In the genomic region with DNA sequence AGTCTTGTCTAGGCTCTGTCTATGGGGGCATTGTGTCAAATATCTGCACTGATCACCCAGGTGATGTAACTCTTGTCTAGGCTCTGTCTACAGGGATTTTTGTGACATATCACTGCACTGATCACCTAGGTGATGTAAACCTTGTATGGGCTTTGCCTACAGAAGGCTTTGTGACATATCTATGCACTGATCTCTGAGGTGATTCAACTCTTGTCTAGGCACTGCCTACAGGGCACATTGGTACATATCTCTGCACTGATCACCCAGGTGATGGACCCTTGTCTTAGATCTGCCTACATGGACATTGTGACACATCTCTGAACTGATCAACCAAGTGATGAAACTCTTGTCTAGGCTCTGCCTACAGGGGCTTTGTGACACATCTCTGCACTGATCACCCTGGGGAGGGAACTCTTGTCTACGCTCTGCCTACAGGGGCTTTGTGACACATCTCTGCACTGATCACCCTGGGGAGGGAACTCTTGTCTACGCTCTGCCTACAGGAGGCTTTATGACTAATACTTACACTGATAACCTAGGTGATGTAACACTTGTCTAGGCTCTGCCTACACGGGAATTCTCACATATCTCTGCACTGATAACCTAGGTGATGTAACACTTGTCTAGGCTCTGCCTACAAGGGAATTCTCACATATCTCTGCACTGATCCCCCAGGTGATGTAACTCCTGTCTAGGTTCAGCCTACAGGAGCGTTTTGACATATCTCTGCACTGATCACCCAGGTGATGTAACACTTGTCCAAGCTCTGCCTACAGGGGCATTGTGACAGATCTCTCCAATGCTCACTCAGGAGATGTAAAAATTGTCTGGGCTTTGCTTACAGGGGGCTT, we compare ENCODE assay signal across 7 cellular contexts. TPM values are rescaled to one million over a fixed set of nuclear protein-coding genes. Genes with fewer than 3 reads are reported as not detected.
A peak's percentile ranks its signal among the peaks of the same experiment; 100 is the strongest.
DNase-seq lines count a peak whose midpoint lies in the region; ATAC-seq, FAIRE-seq and TF ChIP-seq lines count a peak whose summit lies in the region.
"Not testable (repeated sequence)": the region's sequence is repeated elsewhere in the genome, so short reads cannot be mapped to it uniquely, and the experiment has no call there.

No MANE protein-coding gene starts in this region.

- not testable (repeated sequence) for H3K27ac ChIP-seq in GM12878 (ENCODE audit: control insufficient read depth, insufficient read depth)
- H3K27ac ChIP-seq in naive thymus-derived CD4-positive, alpha-beta T cell (ENCODE audit: low read depth, low read length) = peak overlapping the region; percentile 82

- not testable (repeated sequence) for DNase-seq in Calu3; GM12878 (ENCODE audit: low read depth, low spot score); glutamatergic neuron
- DNase-seq in activated T-cell treated with anti-CD3 and anti-CD28 coated beads, Interleukin-2, amount 50 U/mL, for 24 hours = peak; percentile 60
- DNase-seq in naive thymus-derived CD4-positive, alpha-beta T cell = peak in 2 of 9 donors; percentile 41 to 66
- peak; percentile 57 for DNase-seq in stimulated activated CD4-positive, alpha-beta T cell treated with anti-CD3 and anti-CD28 coated beads, Interleukin-2, amount 100 ng/mL, for 4 hours (ENCODE audit: low read depth)

- H3K4me3 Mint-ChIP-seq in Calu3 (ENCODE audit: low read depth, unreplicated experiment) (peak overlapping the region; percentile 72), glutamatergic neuron (ENCODE audit: unreplicated experiment) (peak overlapping the region; percentile 90)
- not testable (repeated sequence) for H3K4me3 Mint-ChIP-seq in T-helper 1 cell treated with Interleukin-12 subunit alpha and Interleukin-12 subunit beta and Interleukin-4 antibody, amounts not matched to agents 30 μg/mL and 1 μg/mL, for 36 hours
- peak overlapping the region; percentile 70 for H3K4me3 Mint-ChIP-seq in activated T-cell treated with anti-CD3 and anti-CD28 coated beads, Interleukin-2, amount 50 U/mL, for 24 hours
- peak overlapping the region in 9 of 10 donors; percentile 79 to 91 (median 89) for H3K4me3 Mint-ChIP-seq in naive thymus-derived CD4-positive, alpha-beta T cell

- TF ChIP-seq CTCF in Calu3 (IDR thresholded peaks at IDR 0.05; ENCODE audit: unreplicated experiment); GM12878 (IDR thresholded peaks at IDR 0.05 in 2 of 3, conservative IDR thresholded peaks at IDR 0.05 in 1 of 3; ENCODE audit: control insufficient read depth in 2 of 3, extremely low read depth in 1 of 3, insufficient read depth in 1 of 3, low read depth in 3 of 3, low read length in 3 of 3); glutamatergic neuron (IDR thresholded peaks at IDR 0.05; ENCODE audit: partially characterized antibody, unreplicated experiment): not testable (repeated sequence)

- H3K4me1 Mint-ChIP-seq in Calu3 (ENCODE audit: low read depth, unreplicated experiment); glutamatergic neuron (ENCODE audit: low read depth, unreplicated experiment): not testable (repeated sequence)
- H3K4me1 Mint-ChIP-seq in T-helper 1 cell treated with Interleukin-12 subunit alpha and Interleukin-12 subunit beta and Interleukin-4 antibody, amounts not matched to agents 30 μg/mL and 1 μg/mL, for 36 hours (ENCODE audit: low read depth) = peaks cover 11% of the 10 kb centered on the region
- H3K4me1 Mint-ChIP-seq in activated T-cell treated with anti-CD3 and anti-CD28 coated beads, Interleukin-2, amount 50 U/mL, for 24 hours (ENCODE audit: low read depth) = peaks cover 10% of the 10 kb centered on the region
- peaks cover 4 to 14% (median 7%) of the 10 kb centered on the region in 7 donors for H3K4me1 Mint-ChIP-seq in naive thymus-derived CD4-positive, alpha-beta T cell

- FAIRE-seq in GM12878 (lab: Jason Lieb, UNC) = not testable (repeated sequence)

- TF ChIP-seq POLR2A in GM12878 (IDR thresholded peaks at IDR 0.05; ENCODE audit: low read depth, low read length) = not testable (repeated sequence)

- peaks cover 14% of the 10 kb centered on the region for H3K9me3 Mint-ChIP-seq in Calu3 (ENCODE audit: low read depth, unreplicated experiment)
- peaks cover 40% of the 10 kb centered on the region for H3K9me3 Mint-ChIP-seq in T-helper 1 cell treated with Interleukin-12 subunit alpha and Interleukin-12 subunit beta and Interleukin-4 antibody, amounts not matched to agents 30 μg/mL and 1 μg/mL, for 36 hours
- peaks cover 26% of the 10 kb centered on the region for H3K9me3 Mint-ChIP-seq in activated T-cell treated with anti-CD3 and anti-CD28 coated beads, Interleukin-2, amount 50 U/mL, for 24 hours
- H3K9me3 Mint-ChIP-seq in glutamatergic neuron (ENCODE audit: unreplicated experiment) = peaks cover 46% of the 10 kb centered on the region
- H3K9me3 Mint-ChIP-seq in naive thymus-derived CD4-positive, alpha-beta T cell = peaks cover 16 to 38% (median 33%) of the 10 kb centered on the region in 11 donors

- BruUV-seq in Calu3 (replicated peaks; lab: Mats Ljungman, UMichigan); GM12878 (replicated peaks; lab: Mats Ljungman, UMichigan): not testable (repeated sequence)

- not testable (repeated sequence) for H3K9ac ChIP-seq in GM12878 (ENCODE audit: control insufficient read depth, insufficient read depth, low read length)

- not testable (repeated sequence) for H4K20me1 ChIP-seq in GM12878 (ENCODE audit: control insufficient read depth, insufficient read depth)

- H3K9me3 ChIP-seq in GM12878 (replicated peaks; ENCODE audit: control insufficient read depth, insufficient read depth, low read length); naive thymus-derived CD4-positive, alpha-beta T cell (ENCODE audit: control insufficient read depth in 2 of 3, low read length in 3 of 3): not testable (repeated sequence)

- not testable (repeated sequence) for TF ChIP-seq EP300 in GM12878 (IDR thresholded peaks at IDR 0.05; ENCODE audit: borderline replicate concordance in 1 of 2, control insufficient read depth in 1 of 2, low read depth in 2 of 2, low read length in 2 of 2)

- POLR2A ChIA-PET in GM12878 (lab: Charles Lee); naive thymus-derived CD4-positive, alpha-beta T cell (lab: Charles Lee): not testable (repeated sequence)

- in situ Hi-C loops in GM12878 (cut with MboI) = not testable (repeated sequence)

- not testable (repeated sequence) for H2AFZ ChIP-seq in GM12878 (ENCODE audit: control insufficient read depth, low read depth, low read length)

- RAD21 ChIA-PET in GM12878 (lab: Charles Lee; ENCODE audit: unreplicated experiment) = not testable (repeated sequence)

- peak overlapping the region; percentile 82 for H3K27ac Mint-ChIP-seq in Calu3 (ENCODE audit: unreplicated experiment)
- peak overlapping the region; percentile 89 for H3K27ac Mint-ChIP-seq in T-helper 1 cell treated with Interleukin-12 subunit alpha and Interleukin-12 subunit beta and Interleukin-4 antibody, amounts not matched to agents 30 μg/mL and 1 μg/mL, for 36 hours
- peak overlapping the region; percentile 87 for H3K27ac Mint-ChIP-seq in activated T-cell treated with anti-CD3 and anti-CD28 coated beads, Interleukin-2, amount 50 U/mL, for 24 hours
- H3K27ac Mint-ChIP-seq in glutamatergic neuron (ENCODE audit: unreplicated experiment) = not testable (repeated sequence)
- peak overlapping the region in 8 of 9 donors; percentile 85 to 99 (median 91) for H3K27ac Mint-ChIP-seq in naive thymus-derived CD4-positive, alpha-beta T cell

- H3K4me2 ChIP-seq in GM12878 (ENCODE audit: control insufficient read depth, insufficient read depth) = not testable (repeated sequence)

- H3K36me3 ChIP-seq in GM12878 (ENCODE audit: control insufficient read depth in 2 of 2, insufficient read depth in 2 of 2, low read length in 1 of 2); naive thymus-derived CD4-positive, alpha-beta T cell (ENCODE audit: control insufficient read depth in 2 of 3, insufficient read depth in 3 of 3, low read length in 3 of 3): not testable (repeated sequence)

- not testable (repeated sequence) for ATAC-seq in GM12878; naive thymus-derived CD4-positive, alpha-beta T cell

- H3K36me3 Mint-ChIP-seq in Calu3 (ENCODE audit: insufficient read depth, unreplicated experiment) (peaks cover 25% of the 10 kb centered on the region), glutamatergic neuron (ENCODE audit: unreplicated experiment) (peaks cover 22% of the 10 kb centered on the region)
- not testable (repeated sequence) for H3K36me3 Mint-ChIP-seq in T-helper 1 cell treated with Interleukin-12 subunit alpha and Interleukin-12 subunit beta and Interleukin-4 antibody, amounts not matched to agents 30 μg/mL and 1 μg/mL, for 36 hours (ENCODE audit: low read depth); activated T-cell treated with anti-CD3 and anti-CD28 coated beads, Interleukin-2, amount 50 U/mL, for 24 hours (ENCODE audit: low read depth)
- peaks cover 0 to 26% (median 0%) of the 10 kb centered on the region in 5 donors for H3K36me3 Mint-ChIP-seq in naive thymus-derived CD4-positive, alpha-beta T cell

- SMC1A ChIA-PET in GM12878 (lab: Charles Lee; ENCODE audit: uncharacterized antibody, unreplicated experiment) = not testable (repeated sequence)

- H3K4me3 ChIP-seq in GM12878; naive thymus-derived CD4-positive, alpha-beta T cell (ENCODE audit: low read length): not testable (repeated sequence)

- not testable (repeated sequence) for H3K27me3 ChIP-seq in GM12878 (replicated peaks in 1 of 2; ENCODE audit: control insufficient read depth in 2 of 2, insufficient read depth in 2 of 2, low read length in 1 of 2); naive thymus-derived CD4-positive, alpha-beta T cell (ENCODE audit: control insufficient read depth in 2 of 2, insufficient read depth in 2 of 2, low read length in 2 of 2)

- TF ChIP-seq RAD21 in GM12878 (IDR thresholded peaks at IDR 0.05; ENCODE audit: insufficient read depth, low read depth, low read length) = not testable (repeated sequence)

- not testable (repeated sequence) for H3K79me2 ChIP-seq in GM12878 (ENCODE audit: control insufficient read depth, insufficient read depth, low read length)

- intact Hi-C loops in Calu3 (cut with micrococcal nuclease; ENCODE audit: unreplicated experiment); GM12878 (cut with micrococcal nuclease; ENCODE audit: unreplicated experiment): not testable (repeated sequence)
- intact Hi-C loops in naive thymus-derived CD4-positive, alpha-beta T cell (cut with micrococcal nuclease) = loop anchor here (1.0 to 5.0 kb wide), 6 partner anchors 48 to 702 kb away; a partner anchor contains a TSS

- WGBS in GM12878 (ENCODE audit: insufficient coverage, insufficient replicate concordance, low lambda C conversion rate, missing lambda C conversion rate) = 5% methylated on average over 4 of the region's 4 CpGs

- H3K4me1 ChIP-seq in GM12878 (ENCODE audit: control insufficient read depth, insufficient read depth, low read length); naive thymus-derived CD4-positive, alpha-beta T cell (ENCODE audit: control insufficient read depth in 2 of 2, insufficient read depth in 2 of 2, low read length in 2 of 2): not testable (repeated sequence)

- H3K27me3 Mint-ChIP-seq in Calu3 (ENCODE audit: unreplicated experiment); T-helper 1 cell treated with Interleukin-12 subunit alpha and Interleukin-12 subunit beta and Interleukin-4 antibody, amounts not matched to agents 30 μg/mL and 1 μg/mL, for 36 hours (ENCODE audit: low read depth); activated T-cell treated with anti-CD3 and anti-CD28 coated beads, Interleukin-2, amount 50 U/mL, for 24 hours; naive thymus-derived CD4-positive, alpha-beta T cell: not testable (repeated sequence)
- H3K27me3 Mint-ChIP-seq in glutamatergic neuron (ENCODE audit: unreplicated experiment) = peaks cover 32% of the 10 kb centered on the region

- CTCF ChIA-PET in Calu3 (lab: Charles Lee); GM12878 (lab: Yijun Ruan, JAX); naive thymus-derived CD4-positive, alpha-beta T cell (lab: Charles Lee): not testable (repeated sequence)

RNA-seq across cellular contexts. Expression of a gene that starts 47.8 kb away (rescaled TPM):
- total RNA-seq in Calu3 (2022) = 73.2 and 74.4 TPM in 2 replicates
- 37.7 and 45.3 TPM in 2 replicates for total RNA-seq in GM12878 (2013; cell fraction: nucleolus; rRNA removed)
- total RNA-seq in GM12878 (2014; rRNA removed) = 14.3 and 16.7 TPM in 2 replicates
- total RNA-seq in GM12878 (2014; rRNA removed; fragmentation: Illumina TruSeq; extraction: Trizol) = 16.8 and 17.2 TPM in 2 replicates
- total RNA-seq in GM12878 (2021) = 57.0 and 64.1 TPM in 2 replicates
- polyA plus RNA-seq in GM12878 (2011; ENCODE audit: low read depth) = 17.8 TPM
- 29.3 and 40.0 TPM in 2 replicates for polyA plus RNA-seq in GM12878 (2011; rRNA removed)
- 9.4 and 12.9 TPM in 2 replicates for polyA plus RNA-seq in GM12878 (2011; cell fraction: cytosol; rRNA removed)
- polyA plus RNA-seq in GM12878 (2011; cell fraction: nucleus; rRNA removed) = 15.2 and 20.5 TPM in 2 replicates
- polyA plus RNA-seq in GM12878 (2012) = 25.4 and 36.6 TPM in 2 replicates
- polyA plus RNA-seq in GM12878 (2014; fragmentation: Illumina TruSeq; extraction: Trizol) = 70.7 and 93.2 TPM in 2 replicates
- 10 to 100 TPM; 20.3 to 30.0 TPM for polyA plus RNA-seq in GM12878 (2014; fragmentation: Nextera tagmentation; extraction: Ambion mirVana)
- 19.2 and 21.4 TPM in 2 replicates for polyA plus RNA-seq in GM12878 (2014; rRNA removed)
- polyA plus RNA-seq in GM12878 (2016; fragmentation: Nextera tagmentation; extraction: Ambion mirVana) = 100 to 1,000 TPM; 122 to 127 TPM
- polyA minus RNA-seq in GM12878 (2011; rRNA and poly(A)+ RNA removed) = 9.3 and 15.1 TPM in 2 replicates
- polyA minus RNA-seq in GM12878 (2011; cell fraction: cytosol; rRNA and poly(A)+ RNA removed) = 16.3 and 21.8 TPM in 2 replicates
- 7.4 and 12.3 TPM in 2 replicates for polyA minus RNA-seq in GM12878 (2011; cell fraction: nucleus; rRNA and poly(A)+ RNA removed)
- total RNA-seq in glutamatergic neuron (ENCODE audit: unreplicated experiment) = 92.4 TPM
- total RNA-seq in naive thymus-derived CD4-positive, alpha-beta T cell = 10 to 100 TPM; 39.2 to 70.6 (median 43.5) TPM
- polyA plus RNA-seq in naive thymus-derived CD4-positive, alpha-beta T cell = 10 to 100 TPM; 34.0 to 54.6 TPM
